Comparison of ENCODE assay signal across 9 cellular contexts in the genomic region with DNA sequence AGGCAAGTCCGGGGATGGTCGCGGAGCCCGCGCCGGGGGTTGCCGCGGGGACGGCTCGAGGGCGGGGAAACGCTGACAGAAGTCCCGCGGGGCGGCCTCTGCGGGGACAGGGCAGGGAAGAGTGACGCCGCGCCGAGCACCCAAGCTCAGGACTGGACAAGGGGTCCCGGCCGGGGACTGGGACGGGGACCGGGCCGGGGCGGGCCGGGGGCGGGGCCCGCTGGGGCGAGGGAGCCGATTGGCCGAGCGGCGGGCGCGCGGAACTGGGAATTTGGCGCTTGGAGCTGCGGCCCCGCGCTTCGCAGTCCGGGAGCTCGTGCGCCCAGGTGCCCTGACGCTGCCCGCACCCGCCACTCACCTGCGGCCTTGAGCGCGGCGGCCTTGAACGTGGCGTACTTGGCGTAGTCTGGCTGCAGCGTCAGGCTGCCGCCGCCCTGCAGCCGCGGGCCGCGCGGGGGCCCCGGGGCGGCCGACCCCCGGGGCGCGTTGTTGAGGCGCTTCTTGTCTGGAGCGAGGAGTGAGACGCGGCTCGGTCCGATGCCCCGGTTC. TPM values are rescaled to one million over a fixed set of nuclear protein-coding genes. Genes with fewer than 3 reads are reported as not detected.
A peak's percentile ranks its signal among the peaks of the same experiment; 100 is the strongest.
DNase-seq lines count a peak whose midpoint lies in the region; ATAC-seq and TF ChIP-seq lines count a peak whose summit lies in the region.
"Had no signal": no experiment of that assay in that cellular context is flagged by ENCODE, and none has a peak within 500 bp of the region (broad histone marks: within the 10 kb centered on the region; RNA-seq: fewer than 3 reads in every experiment).

No MANE protein-coding gene starts in this region.

- H3K27ac ChIP-seq in BLaER1 treated with 17β-estradiol and CSF1 and Interleukin-3, amounts not matched to agents 10 nM and 100 nM, result no peak overlapping the region
- H3K27ac ChIP-seq in MM.1S (ENCODE audit: low read length) (no peak overlapping the region), foreskin keratinocyte (no peak overlapping the region), neural cell (ENCODE audit: low read length) (no peak overlapping the region)

- H3K4me1 ChIP-seq in BLaER1 treated with 17β-estradiol and CSF1 and Interleukin-3, amounts not matched to agents 10 nM and 100 nM, result peaks cover 43 to 56% (median 53%) of the 10 kb centered on the region in 10 experiments
- H3K4me1 ChIP-seq in MM.1S (ENCODE audit: low read length), result peaks cover 21% of the 10 kb centered on the region
- H3K4me1 ChIP-seq in foreskin keratinocyte, result no peaks in the 10 kb centered on the region

- H3K4me3 ChIP-seq in BLaER1 treated with 17β-estradiol and CSF1 and Interleukin-3, amounts not matched to agents 10 nM and 100 nM, result peak overlapping the region; percentile 30 to 61 (median 48); a peak in 19 of 20 replicates
- H3K4me3 ChIP-seq in MM.1S (ENCODE audit: low read length) (no peak overlapping the region), neural cell (ENCODE audit: low read length) (peak overlapping the region; percentile 37)
- H3K4me3 ChIP-seq: K562 had no signal

- no peaks in the 10 kb centered on the region for H3K9me3 ChIP-seq in BLaER1 treated with 17β-estradiol and CSF1 and Interleukin-3, amounts not matched to agents 10 nM and 100 nM (replicated peaks in 1 of 11)
- H3K9me3 ChIP-seq in MM.1S (replicated peaks; ENCODE audit: insufficient read depth, low read length), result no peaks in the 10 kb centered on the region
- H3K9me3 ChIP-seq in neural cell (ENCODE audit: low read length), result no peaks in the 10 kb centered on the region

- TF ChIP-seq CTCF in MM.1S (IDR thresholded peaks at IDR 0.05; ENCODE audit: low read length) (no peak), foreskin keratinocyte (conservative IDR thresholded peaks at IDR 0.05) (no peak), neural cell (IDR thresholded peaks at IDR 0.05; ENCODE audit: poor library complexity, severe bottlenecking) (no peak)

- peak overlapping the region; percentile 78 to 93 (median 86) for H3K4me2 ChIP-seq in BLaER1 treated with 17β-estradiol and CSF1 and Interleukin-3, amounts not matched to agents 10 nM and 100 nM
- H3K4me2 ChIP-seq in MM.1S (ENCODE audit: low read depth, low read length) (peak overlapping the region; percentile 45), neural cell (ENCODE audit: low read length) (no peak overlapping the region)

- DNase-seq in MM.1S (no peak), foreskin keratinocyte (no peak), NCI-H2029 treated with DMSO at 0.1 percent for 48 hours (lab: John Stamatoyannopoulos, UW) (no peak), NCI-H1436 (lab: John Stamatoyannopoulos, UW) (no peak)
- DNase-seq in stimulated activated CD4-positive, alpha-beta T cell treated with anti-CD3 and anti-CD28 coated beads, Interleukin-4, amount 100 ng/mL, for 1 hour, result no peak

- ATAC-seq in foreskin keratinocyte, result peak; percentile 3
- ATAC-seq in GM18907 (IDR thresholded peaks at IDR 0.05; ENCODE audit: unreplicated experiment), result no peak
- ATAC-seq: K562 had no signal

- H3K9me2 ChIP-seq in MM.1S (replicated peaks; ENCODE audit: insufficient read depth, low read length) (no peaks in the 10 kb centered on the region), neural cell (ENCODE audit: insufficient read depth, low read length) (no peaks in the 10 kb centered on the region)

- H3K36me3 ChIP-seq in BLaER1 treated with 17β-estradiol and CSF1 and Interleukin-3, amounts not matched to agents 10 nM and 100 nM, result peaks cover 10 to 30% (median 22%) of the 10 kb centered on the region in 11 experiments
- H3K36me3 ChIP-seq in MM.1S (replicated peaks; ENCODE audit: insufficient read depth, low read length) (no peaks in the 10 kb centered on the region), neural cell (ENCODE audit: insufficient read depth, low read length) (no peaks in the 10 kb centered on the region)

- TF ChIP-seq EP300 in neural cell (conservative IDR thresholded peaks at IDR 0.05; ENCODE audit: poor library complexity, severe bottlenecking), result no peak

- H3F3A ChIP-seq in MM.1S (ENCODE audit: insufficient read depth, low read length), result peaks cover 15% of the 10 kb centered on the region
- no peaks in the 10 kb centered on the region for H3F3A ChIP-seq in neural cell (ENCODE audit: insufficient read depth, low read length, poor library complexity, severe bottlenecking)

- H3K79me2 ChIP-seq in MM.1S (ENCODE audit: low read length), result no peaks in the 10 kb centered on the region
- H3K79me2 ChIP-seq in neural cell (replicated peaks; ENCODE audit: insufficient read depth, low read length), result no peaks in the 10 kb centered on the region

- H3K27me3 ChIP-seq in BLaER1 treated with 17β-estradiol and CSF1 and Interleukin-3, amounts not matched to agents 10 nM and 100 nM, result peaks cover 69 to 77% (median 73%) of the 10 kb centered on the region in 11 experiments
- H3K27me3 ChIP-seq in MM.1S (replicated peaks; ENCODE audit: insufficient read depth, low read length), result peaks cover 37% of the 10 kb centered on the region
- peaks cover 61% of the 10 kb centered on the region for H3K27me3 ChIP-seq in foreskin keratinocyte
- H3K27me3 ChIP-seq in neural cell (ENCODE audit: insufficient read depth, low read depth, low read length), result peaks cover 60% of the 10 kb centered on the region

- H3K9ac ChIP-seq in BLaER1 treated with 17β-estradiol and CSF1 and Interleukin-3, amounts not matched to agents 10 nM and 100 nM, result peak overlapping the region in 7 of 11 experiments; percentile 11 to 57 (median 32); a peak in 12 of 22 replicates
- H3K9ac ChIP-seq in MM.1S (ENCODE audit: low read length), result no peak overlapping the region
- H3K9ac ChIP-seq in neural cell (ENCODE audit: low read length), result no peak overlapping the region

- no peak for TF ChIP-seq RAD21 in neural cell (conservative IDR thresholded peaks at IDR 0.05)

- H4K20me1 ChIP-seq in BLaER1 treated with 17β-estradiol and CSF1 and Interleukin-3, amounts not matched to agents 10 nM and 100 nM, result peaks cover 18 to 99% (median 95%) of the 10 kb centered on the region in 11 experiments; a peak in 21 of 22 replicates
- no peaks in the 10 kb centered on the region for H4K20me1 ChIP-seq in MM.1S (ENCODE audit: insufficient read depth, low read length)
- H4K20me1 ChIP-seq in neural cell (ENCODE audit: insufficient read depth), result no peaks in the 10 kb centered on the region

- H2AFZ ChIP-seq in MM.1S (ENCODE audit: low read length) (no peak overlapping the region), neural cell (ENCODE audit: low read depth, low read length) (no peak overlapping the region)

TF ChIP-seq in neural cell, 6 proteins besides CTCF, POLR2A, EP300 and RAD21:
- TF ChIP-seq EZH2 (IDR thresholded peaks at IDR 0.05; ENCODE audit: borderline replicate concordance, insufficient read depth, low read length, poor library complexity, severe bottlenecking), result no peak
- no peak for TF ChIP-seq POLR2AphosphoS5 (IDR thresholded peaks at IDR 0.05)
- TF ChIP-seq MXI1 (conservative IDR thresholded peaks at IDR 0.05; ENCODE audit: poor library complexity, severe bottlenecking), result no peak
- TF ChIP-seq TAF1 (IDR thresholded peaks at IDR 0.05; ENCODE audit: low read depth), result no peak

RNA-seq across cellular contexts. Expression of a gene that starts 4.8 kb away (rescaled TPM):
- not detected in 2 replicates for total RNA-seq in foreskin keratinocyte
- polyA plus RNA-seq in foreskin keratinocyte, result not detected in 2 replicates
- 0.62 and 2.2 TPM in 2 replicates for polyA plus RNA-seq in neural cell
- 0.69 and 2.2 TPM in 2 replicates for polyA minus RNA-seq in neural cell

RNA-seq across cellular contexts. Expression of a gene that starts 16.5 kb away (rescaled TPM):
- total RNA-seq in foreskin keratinocyte, result 0.11 and 0.17 TPM in 2 replicates
- 0.09 and 0.11 TPM in 2 replicates for polyA plus RNA-seq in foreskin keratinocyte
- polyA plus RNA-seq in neural cell, result 0.12 and 0.34 TPM in 2 replicates
- polyA minus RNA-seq in neural cell, result 0.23 and 0.24 TPM in 2 replicates

RNA-seq across cellular contexts. Expression of a gene that starts 36.8 kb away (rescaled TPM):
- total RNA-seq in foreskin keratinocyte, result 29.0 and 33.2 TPM in 2 replicates
- polyA plus RNA-seq in foreskin keratinocyte, result 42.3 and 45.6 TPM in 2 replicates
- polyA plus RNA-seq in neural cell, result 1.7 and 2.1 TPM in 2 replicates
- 0.93 and 1.9 TPM in 2 replicates for polyA minus RNA-seq in neural cell

RNA-seq across cellular contexts. Expression of a gene that starts 59.1 kb away (rescaled TPM):
- 0.03 and 0.11 TPM in 2 replicates for total RNA-seq in foreskin keratinocyte
- 0.06 TPM in 2 replicates for polyA plus RNA-seq in foreskin keratinocyte
- polyA plus RNA-seq in neural cell, result 167 and 177 TPM in 2 replicates
- polyA minus RNA-seq in neural cell, result 274 and 313 TPM in 2 replicates
- total RNA-seq: K562 had no signal

Comparison
In these comparisons a context has a peak if more than half of its experiments do, and no peak if none do; other contexts are left out.
1. H3K9ac ChIP-seq: peak in BLaER1 treated with 17β-estradiol and CSF1 and Interleukin-3, amounts not matched to agents 10 nM and 100 nM (7 of 11); none in MM.1S (single experiment) and neural cell (single experiment).
2. RNA of a gene that starts 36.8 kb away (polyA plus RNA-seq): 42.3 to 45.6 TPM in foreskin keratinocyte; 1.7 to 2.1 TPM in neural cell; every median in the first group is over 10 times any median in the second.